In genomic region chr14:35339761-35340406, GRCh38 we compare ENCODE assay signal across 10 cellular contexts. TPM values are rescaled to one million over a fixed set of nuclear protein-coding genes. Genes with fewer than 3 reads are reported as not detected.
DNase-seq lines count a peak whose midpoint lies in the region; ATAC-seq, FAIRE-seq and TF ChIP-seq lines count a peak whose summit lies in the region.
"Had no signal": no experiment of that assay in that cellular context is flagged by ENCODE, and none has a peak within 500 bp of the region (broad histone marks: within the 10 kb centered on the region; RNA-seq: fewer than 3 reads in every experiment).

No MANE protein-coding gene starts in this region.

- H4K20me1 ChIP-seq in GM12878 (ENCODE audit: control insufficient read depth, insufficient read depth), result no peaks in the 10 kb centered on the region

- SMC1A ChIA-PET in GM12878 (lab: Charles Lee; ENCODE audit: uncharacterized antibody, unreplicated experiment), result interaction anchor here (0.7 to 1.3 kb wide), 6 partner anchors 18 to 54 kb away, joined by 3 to 4 read pairs (median 3); no protein-coding TSS in a partner anchor

- no peaks in the 10 kb centered on the region for H3K79me2 ChIP-seq in GM12878 (ENCODE audit: control insufficient read depth, insufficient read depth, low read length)

- no peak overlapping the region for H3K9ac ChIP-seq in GM12878 (ENCODE audit: control insufficient read depth, insufficient read depth, low read length)

- H2AFZ ChIP-seq in GM12878 (ENCODE audit: control insufficient read depth, low read depth, low read length), result peak overlapping the region; percentile 41

- in situ Hi-C loops in GM12878 (cut with MboI), result no loop called here

- intact Hi-C loops in GM12878 (cut with micrococcal nuclease; ENCODE audit: unreplicated experiment) (no loop called here), psoas muscle (cut with DNase I) (loop anchor here (5.0 kb wide), 2 partner anchors 38 to 42 kb away; no protein-coding TSS in a partner anchor)

- POLR2A ChIA-PET in GM12878 (lab: Charles Lee), result interaction anchor here (0.6 to 1.0 kb wide), 2 partner anchors 27 to 324 kb away, joined by 3 to 7 read pairs; no protein-coding TSS in a partner anchor

- CTCF ChIA-PET in GM12878 (lab: Yijun Ruan, JAX), result interaction anchor here (0.8 kb wide), 1 partner anchor 69 kb away, joined by 3 read pairs; no protein-coding TSS in a partner anchor

- TF ChIP-seq POLR2A in GM12878 (IDR thresholded peaks at IDR 0.05; ENCODE audit: low read depth, low read length), result peak; percentile 49; the same call in 1 of the 2 replicates

- TF ChIP-seq EP300 in GM12878 (IDR thresholded peaks at IDR 0.05; ENCODE audit: borderline replicate concordance in 1 of 2, control insufficient read depth in 1 of 2, low read depth in 2 of 2, low read length in 2 of 2), result no peak

- TF ChIP-seq CTCF in GM12878 (IDR thresholded peaks at IDR 0.05 in 2 of 3, conservative IDR thresholded peaks at IDR 0.05 in 1 of 3; ENCODE audit: control insufficient read depth in 2 of 3, extremely low read depth in 1 of 3, insufficient read depth in 1 of 3, low read depth in 3 of 3, low read length in 3 of 3) (no peak), psoas muscle (IDR thresholded peaks at IDR 0.05) (no peak)

- H3K27ac ChIP-seq in GM12878 (ENCODE audit: control insufficient read depth, insufficient read depth) (no peak overlapping the region), psoas muscle (peak overlapping the region; percentile 33)

- no peaks in the 10 kb centered on the region for H3K36me3 ChIP-seq in GM12878 (ENCODE audit: control insufficient read depth in 2 of 2, insufficient read depth in 2 of 2, low read length in 1 of 2)
- H3K36me3 ChIP-seq in psoas muscle (ENCODE audit: insufficient read depth in 1 of 2, low read depth in 1 of 2), result no peaks in the 10 kb centered on the region

- H3K4me2 ChIP-seq in GM12878 (ENCODE audit: control insufficient read depth, insufficient read depth), result no peak overlapping the region

- H3K27me3 ChIP-seq in GM12878 (replicated peaks in 1 of 2; ENCODE audit: control insufficient read depth in 2 of 2, insufficient read depth in 2 of 2, low read length in 1 of 2) (no peaks in the 10 kb centered on the region), psoas muscle (ENCODE audit: insufficient read depth in 3 of 3, low read length in 2 of 3) (no peaks in the 10 kb centered on the region)

- H3K4me3 ChIP-seq in GM12878 (no peak overlapping the region), psoas muscle (no peak overlapping the region)

- DNase-seq in GM12878 (ENCODE audit: low read depth, low spot score) (no peak), psoas muscle (peak in 1 of 2 donors; percentile 66), AG08395 (ENCODE audit: low spot score) (no peak)
- DNase-seq: activated CD4-positive, CD25-positive, alpha-beta regulatory T cell had no signal

- no TSS peak for BruUV-seq in GM12878 (replicated peaks; lab: Mats Ljungman, UMichigan)

- FAIRE-seq in GM12878 (lab: Jason Lieb, UNC), result peak; percentile 72
- FAIRE-seq: endothelial cell of umbilical vein had no signal

- H3K9me3 ChIP-seq in GM12878 (replicated peaks; ENCODE audit: control insufficient read depth, insufficient read depth, low read length) (no peaks in the 10 kb centered on the region), psoas muscle (no peaks in the 10 kb centered on the region)

- RAD21 ChIA-PET in GM12878 (lab: Charles Lee; ENCODE audit: unreplicated experiment), result interaction anchor here (0.8 to 0.9 kb wide), 2 partner anchors 14 to 39 kb away, joined by 3 read pairs; no protein-coding TSS in a partner anchor

- WGBS in GM12878 (ENCODE audit: insufficient coverage, insufficient replicate concordance, low lambda C conversion rate, missing lambda C conversion rate), result 47% methylated on average over 12 of the region's 12 CpGs
- WGBS in psoas muscle, 3 donors, result 68 to 78% (median 68%) methylated on average over 10 to 12 of the region's 12 CpGs

- H3K4me1 ChIP-seq in GM12878 (ENCODE audit: control insufficient read depth, insufficient read depth, low read length) (peaks cover 13% of the 10 kb centered on the region), psoas muscle (peaks cover 49% of the 10 kb centered on the region)

- ATAC-seq in GM18858 (IDR thresholded peaks at IDR 0.05; ENCODE audit: unreplicated experiment), result peak; percentile 49
- peak; percentile 62 for ATAC-seq in HG03159 (IDR thresholded peaks at IDR 0.05; ENCODE audit: unreplicated experiment)
- ATAC-seq in GM12878, result peak; percentile 76
- ATAC-seq in psoas muscle, result no peak
- no peak for ATAC-seq in SK-N-SH treated with all-trans-retinoic acid at 6 μM for 48 hours
- no peak for ATAC-seq in GM19035 (IDR thresholded peaks at IDR 0.05; ENCODE audit: unreplicated experiment)
- no peak for ATAC-seq in GM21515 (IDR thresholded peaks at IDR 0.05; ENCODE audit: unreplicated experiment)

- no peak for TF ChIP-seq RAD21 in GM12878 (IDR thresholded peaks at IDR 0.05; ENCODE audit: insufficient read depth, low read depth, low read length)

TF ChIP-seq in GM12878, 131 proteins besides CTCF, POLR2A, EP300 and RAD21 (continues in another document):
- peak; percentile 49; the same call in 1 of the 2 replicates for TF ChIP-seq SPI1 (IDR thresholded peaks at IDR 0.05; ENCODE audit: borderline replicate concordance, insufficient read depth, low read depth, low read length)
- no peak for TF ChIP-seq SREBF1 (IDR thresholded peaks at IDR 0.05; ENCODE audit: low read length)
- TF ChIP-seq RCOR1 (conservative IDR thresholded peaks at IDR 0.05; ENCODE audit: low read depth, low read length), result no peak
- no peak for TF ChIP-seq DPF2 (IDR thresholded peaks at IDR 0.05)

TF ChIP-seq in SK-N-SH treated with all-trans-retinoic acid at 6 μM for 48 hours, 23 proteins besides CTCF, POLR2A, EP300 and RAD21:
- no peak for TF ChIP-seq TCF4 (CRISPR knock-in tag; IDR thresholded peaks at IDR 0.05; ENCODE audit: borderline replicate concordance)
- TF ChIP-seq ZFP30 (CRISPR knock-in tag; IDR thresholded peaks at IDR 0.05), result no peak
- TF ChIP-seq ESRRG (CRISPR knock-in tag; IDR thresholded peaks at IDR 0.05), result no peak

RNA-seq across cellular contexts. Expression of gene PSMA6, which starts 47.7 kb away (rescaled TPM):
- 69.2 and 72.9 TPM in 2 replicates for total RNA-seq in GM12878 (2013; cell fraction: nucleolus; rRNA removed)
- 267 and 276 TPM in 2 replicates for total RNA-seq in GM12878 (2014; rRNA removed)
- 349 and 352 TPM in 2 replicates for total RNA-seq in GM12878 (2014; rRNA removed; fragmentation: Illumina TruSeq; extraction: Trizol)
- 347 and 354 TPM in 2 replicates for total RNA-seq in GM12878 (2021)
- 179 TPM for polyA plus RNA-seq in GM12878 (2011; ENCODE audit: low read depth)
- 393 and 528 TPM in 2 replicates for polyA plus RNA-seq in GM12878 (2011; rRNA removed)
- polyA plus RNA-seq in GM12878 (2011; cell fraction: cytosol; rRNA removed), result 210 and 221 TPM in 2 replicates
- 139 and 145 TPM in 2 replicates for polyA plus RNA-seq in GM12878 (2011; cell fraction: nucleus; rRNA removed)
- 231 and 266 TPM in 2 replicates for polyA plus RNA-seq in GM12878 (2012)
- polyA plus RNA-seq in GM12878 (2014; fragmentation: Illumina TruSeq; extraction: Trizol), result 411 and 494 TPM in 2 replicates
- polyA plus RNA-seq in GM12878 (2014; fragmentation: Nextera tagmentation; extraction: Ambion mirVana), result 1,000 to 10,000 TPM; 1,136 to 1,363 TPM
- polyA plus RNA-seq in GM12878 (2014; rRNA removed), result 284 and 356 TPM in 2 replicates
- polyA plus RNA-seq in GM12878 (2016; fragmentation: Nextera tagmentation; extraction: Ambion mirVana), result 100 to 1,000 TPM; 712 to 730 TPM
- polyA minus RNA-seq in GM12878 (2011; rRNA and poly(A)+ RNA removed), result 110 and 131 TPM in 2 replicates
- polyA minus RNA-seq in GM12878 (2011; cell fraction: cytosol; rRNA and poly(A)+ RNA removed), result 61.2 and 69.3 TPM in 2 replicates
- 29.9 and 39.8 TPM in 2 replicates for polyA minus RNA-seq in GM12878 (2011; cell fraction: nucleus; rRNA and poly(A)+ RNA removed)
- 100 to 1,000 TPM; 176 to 276 (median 262) TPM for total RNA-seq in psoas muscle
- polyA plus RNA-seq in psoas muscle, result 100 to 1,000 TPM; 328 to 653 (median 448) TPM

Comparison
In these comparisons a context has a peak if more than half of its experiments do, and no peak if none do; other contexts are left out.
1. ATAC-seq: peak in GM18858 (single experiment), HG03159 (single experiment) and GM12878 (single experiment); none in psoas muscle (0 of 4), SK-N-SH treated with all-trans-retinoic acid at 6 μM for 48 hours (single experiment), GM19035 (single experiment) and GM21515 (single experiment).